Comparison of ENCODE assay signal across 24 cellular contexts in the genomic region with DNA sequence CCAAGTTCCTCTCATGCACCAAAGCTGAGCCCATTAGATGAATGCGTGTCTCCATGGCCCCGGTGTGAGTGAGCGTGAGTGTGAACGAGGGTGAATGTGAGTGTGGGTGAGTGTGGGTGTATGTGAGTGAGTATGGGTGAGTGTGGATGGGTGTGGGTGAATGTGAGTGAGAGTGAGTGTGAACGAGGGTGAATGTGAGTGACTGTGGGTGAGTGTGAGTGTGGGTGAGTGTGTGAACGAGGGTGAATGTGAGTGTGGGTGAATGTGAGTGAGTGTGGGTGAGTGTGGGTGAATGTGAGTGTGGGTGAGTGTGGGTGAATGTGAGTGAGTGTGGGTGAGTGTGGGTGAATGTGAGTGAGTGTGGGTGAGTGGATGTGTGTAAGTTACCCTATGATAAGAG.
A peak's percentile ranks its signal among the peaks of the same experiment; 100 is the strongest.
DNase-seq lines count a peak whose midpoint lies in the region; ATAC-seq, FAIRE-seq and TF ChIP-seq lines count a peak whose summit lies in the region.
"Had no signal": no experiment of that assay in that cellular context is flagged by ENCODE, and none has a peak within 500 bp of the region (broad histone marks: within the 10 kb centered on the region; RNA-seq: fewer than 3 reads in every experiment).

No MANE protein-coding gene starts in this region.

- no peak overlapping the region for H3K9ac ChIP-seq in GM12878 (ENCODE audit: control insufficient read depth, insufficient read depth, low read length)
- H3K9ac ChIP-seq in trophoblast cell (ENCODE audit: low read length) = no peak overlapping the region
- H3K9ac ChIP-seq: BLaER1 treated with 17β-estradiol and CSF1 and Interleukin-3, amounts not matched to agents 10 nM and 100 nM; GM23248 had no signal

- in situ Hi-C loops in GM12878 (cut with MboI) = no loop called here

- no peaks in the 10 kb centered on the region for H3K79me1 ChIP-seq in trophoblast cell (ENCODE audit: low read length)

- DNase-seq in Right ventricle myocardium inferior (ENCODE audit: missing footprints) (peak; percentile 34), heart left ventricle (no peak), HTR-8/SVneo (ENCODE audit: insufficient read length, low spot score) (no peak), GM12878 (ENCODE audit: low read depth, low spot score) (no peak), trophoblast cell (no peak), KG1 (lab: John Stamatoyannopoulos, UW) (no peak), foreskin melanocyte (no peak)
- no peak for DNase-seq in activated CD4-positive, alpha-beta T cell treated with anti-CD3 and anti-CD28 coated beads for 48 hours
- DNase-seq: BE2C; CD4-positive, alpha-beta T cell; CD8-positive, alpha-beta memory T cell; DMS 273 treated with DMSO at 0.1 percent for 48 hours; DMS79; EL; GDM1; GM23248; H9; HFFc6 had no signal

- no peak for TF ChIP-seq EP300 in GM12878 (IDR thresholded peaks at IDR 0.05; ENCODE audit: borderline replicate concordance in 1 of 2, control insufficient read depth in 1 of 2, low read depth in 2 of 2, low read length in 2 of 2)

- H3K18ac ChIP-seq in trophoblast cell (ENCODE audit: low read length) = no peak overlapping the region

- POLR2A ChIA-PET in GM12878 (lab: Charles Lee) = no interaction called here

- H2BK120ac ChIP-seq in trophoblast cell (ENCODE audit: insufficient read depth, low read length, poor library complexity) = no peak overlapping the region

- 74 to 84% (median 80%) methylated on average over 6 of the region's 6 CpGs for WGBS in heart left ventricle, 4 donors
- 22% methylated on average over 6 of the region's 6 CpGs for WGBS in GM12878 (ENCODE audit: insufficient coverage, insufficient replicate concordance, low lambda C conversion rate, missing lambda C conversion rate)
- WGBS in trophoblast cell (ENCODE audit: extremely low coverage, insufficient coverage, insufficient read length) = 100% methylated on average over 4 of the region's 6 CpGs

- no peak overlapping the region for H2BK12ac ChIP-seq in trophoblast cell (ENCODE audit: low read length)

- no peak for TF ChIP-seq CTCF in heart left ventricle (IDR thresholded peaks at IDR 0.05)
- no peak for TF ChIP-seq CTCF in GM12878 (IDR thresholded peaks at IDR 0.05 in 2 of 3, conservative IDR thresholded peaks at IDR 0.05 in 1 of 3; ENCODE audit: control insufficient read depth in 2 of 3, extremely low read depth in 1 of 3, insufficient read depth in 1 of 3, low read depth in 3 of 3, low read length in 3 of 3)

- no peak overlapping the region for H3K14ac ChIP-seq in trophoblast cell (ENCODE audit: low read length)

- H3K27ac ChIP-seq in heart left ventricle (no peak overlapping the region), GM12878 (ENCODE audit: control insufficient read depth, insufficient read depth) (no peak overlapping the region), trophoblast cell (ENCODE audit: low read depth, low read length) (no peak overlapping the region)
- H3K27ac ChIP-seq: 22Rv1; BLaER1 treated with 17β-estradiol and CSF1 and Interleukin-3, amounts not matched to agents 10 nM and 100 nM; GM23248 had no signal

- H3K36me3 ChIP-seq in heart left ventricle (no peaks in the 10 kb centered on the region), GM12878 (ENCODE audit: control insufficient read depth in 2 of 2, insufficient read depth in 2 of 2, low read length in 1 of 2) (no peaks in the 10 kb centered on the region), trophoblast cell (ENCODE audit: control insufficient read depth in 1 of 2, insufficient read depth in 2 of 2, low read length in 2 of 2) (no peaks in the 10 kb centered on the region)
- H3K36me3 ChIP-seq: BE2C; BLaER1 treated with 17β-estradiol and CSF1 and Interleukin-3, amounts not matched to agents 10 nM and 100 nM had no signal

- no peaks in the 10 kb centered on the region for H3K79me2 ChIP-seq in GM12878 (ENCODE audit: control insufficient read depth, insufficient read depth, low read length)
- H3K79me2 ChIP-seq in trophoblast cell (ENCODE audit: control insufficient read depth, insufficient read depth, low read length, poor library complexity) = no peaks in the 10 kb centered on the region

- H3K4me1 ChIP-seq in heart left ventricle (no peaks in the 10 kb centered on the region), GM12878 (ENCODE audit: control insufficient read depth, insufficient read depth, low read length) (no peaks in the 10 kb centered on the region), trophoblast cell (ENCODE audit: control insufficient read depth in 1 of 2, insufficient read depth in 2 of 2, low read length in 2 of 2) (no peaks in the 10 kb centered on the region)
- H3K4me1 ChIP-seq: BE2C; BLaER1 treated with 17β-estradiol and CSF1 and Interleukin-3, amounts not matched to agents 10 nM and 100 nM had no signal

- BruUV-seq in GM12878 (replicated peaks; lab: Mats Ljungman, UMichigan) = no TSS peak

- no peak overlapping the region for H4K12ac ChIP-seq in trophoblast cell (ENCODE audit: low read depth, low read length)

- peak overlapping the region; percentile 76 for H3K23ac ChIP-seq in trophoblast cell (ENCODE audit: low read length)

- H4K8ac ChIP-seq in trophoblast cell (ENCODE audit: low read depth, low read length) = no peak overlapping the region

- no peak overlapping the region for H3K4me3 ChIP-seq in heart left ventricle
- H3K4me3 ChIP-seq in GM12878 = no peak overlapping the region
- H3K4me3 ChIP-seq in trophoblast cell (ENCODE audit: low read depth, low read length) = no peak overlapping the region
- H3K4me3 ChIP-seq: BLaER1 treated with 17β-estradiol and CSF1 and Interleukin-3, amounts not matched to agents 10 nM and 100 nM; GM23248 had no signal

- H4K91ac ChIP-seq in trophoblast cell (ENCODE audit: low read depth, low read length) = no peak overlapping the region

- H2AK5ac ChIP-seq in trophoblast cell (ENCODE audit: low read length) = no peak overlapping the region

- no peak overlapping the region for H3K4ac ChIP-seq in trophoblast cell (ENCODE audit: low read depth, low read length)

- no peak overlapping the region for H2BK5ac ChIP-seq in trophoblast cell (ENCODE audit: low read depth, low read length, poor library complexity)

- RAD21 ChIA-PET in GM12878 (lab: Charles Lee; ENCODE audit: unreplicated experiment) = no interaction called here

- TF ChIP-seq POLR2A in heart left ventricle (IDR thresholded peaks at IDR 0.05) = no peak
- TF ChIP-seq POLR2A in GM12878 (IDR thresholded peaks at IDR 0.05; ENCODE audit: low read depth, low read length) = no peak

- intact Hi-C loops in Right ventricle myocardium inferior (cut with DNase I) = no loop called here
- intact Hi-C loops in heart left ventricle (cut with DNase I) = no loop called here
- intact Hi-C loops in GM12878 (cut with micrococcal nuclease; ENCODE audit: unreplicated experiment) = no loop called here

- H4K20me1 ChIP-seq in GM12878 (ENCODE audit: control insufficient read depth, insufficient read depth) = no peaks in the 10 kb centered on the region
- H4K20me1 ChIP-seq: BLaER1 treated with 17β-estradiol and CSF1 and Interleukin-3, amounts not matched to agents 10 nM and 100 nM had no signal

- H2AFZ ChIP-seq in GM12878 (ENCODE audit: control insufficient read depth, low read depth, low read length) = no peak overlapping the region
- no peak overlapping the region for H2AFZ ChIP-seq in trophoblast cell (ENCODE audit: insufficient read depth, low read length, poor library complexity)
- H2AFZ ChIP-seq: GM23248 had no signal

- H3K9me3 ChIP-seq in heart left ventricle = no peaks in the 10 kb centered on the region
- no peaks in the 10 kb centered on the region for H3K9me3 ChIP-seq in GM12878 (replicated peaks; ENCODE audit: control insufficient read depth, insufficient read depth, low read length)
- H3K9me3 ChIP-seq in trophoblast cell (ENCODE audit: insufficient read depth, low read depth, low read length) = no peaks in the 10 kb centered on the region
- H3K9me3 ChIP-seq: BE2C; BLaER1 treated with 17β-estradiol and CSF1 and Interleukin-3, amounts not matched to agents 10 nM and 100 nM had no signal

- H3K27me3 ChIP-seq in heart left ventricle = no peaks in the 10 kb centered on the region
- no peaks in the 10 kb centered on the region for H3K27me3 ChIP-seq in GM12878 (replicated peaks in 1 of 2; ENCODE audit: control insufficient read depth in 2 of 2, insufficient read depth in 2 of 2, low read length in 1 of 2)
- no peaks in the 10 kb centered on the region for H3K27me3 ChIP-seq in trophoblast cell (ENCODE audit: insufficient read depth, low read length)
- H3K27me3 ChIP-seq: BE2C; BLaER1 treated with 17β-estradiol and CSF1 and Interleukin-3, amounts not matched to agents 10 nM and 100 nM had no signal

- CTCF ChIA-PET in GM12878 (lab: Yijun Ruan, JAX) = no interaction called here

- no peak for TF ChIP-seq RAD21 in GM12878 (IDR thresholded peaks at IDR 0.05; ENCODE audit: insufficient read depth, low read depth, low read length)

- no peak for ATAC-seq in Right ventricle myocardium inferior
- ATAC-seq in heart left ventricle = no peak
- no peak for ATAC-seq in GM12878
- ATAC-seq: HCT116 had no signal

- no peak overlapping the region for H3K4me2 ChIP-seq in GM12878 (ENCODE audit: control insufficient read depth, insufficient read depth)
- no peak overlapping the region for H3K4me2 ChIP-seq in trophoblast cell (ENCODE audit: low read length)
- H3K4me2 ChIP-seq: BLaER1 treated with 17β-estradiol and CSF1 and Interleukin-3, amounts not matched to agents 10 nM and 100 nM had no signal

- FAIRE-seq in HTR-8/SVneo (lab: Jason Lieb, UNC) (peak; percentile 94), GM12878 (lab: Jason Lieb, UNC) (no peak)
- FAIRE-seq: A204.1, D721Med, GM12891 had no signal

- SMC1A ChIA-PET in GM12878 (lab: Charles Lee; ENCODE audit: uncharacterized antibody, unreplicated experiment) = no interaction called here

TF ChIP-seq in GM12878, 131 proteins besides CTCF, POLR2A, EP300 and RAD21:
- TF ChIP-seq TCF3 (IDR thresholded peaks at IDR 0.05; ENCODE audit: borderline replicate concordance, insufficient read depth, low read depth, low read length) = peak; percentile 45; the same call in 1 of the 2 replicates
- TF ChIP-seq ASH2L (IDR thresholded peaks at IDR 0.05; ENCODE audit: borderline replicate concordance, low read depth) = no peak
